ENCODE assay signal across 23 cellular contexts in genomic region chr3:64293121-64293520, GRCh38.
DNase-seq lines count a peak whose midpoint lies in the region; ATAC-seq and TF ChIP-seq lines count a peak whose summit lies in the region.
"Had no signal": no experiment of that assay in that cellular context is flagged by ENCODE, and none has a peak within 500 bp of the region (broad histone marks: within the 10 kb centered on the region; RNA-seq: fewer than 3 reads in every experiment).

No MANE protein-coding gene starts in this region.

- H4K20me1 ChIP-seq in IMR-90 (ENCODE audit: insufficient read depth, low read length): no peaks in the 10 kb centered on the region
- H4K20me1 ChIP-seq: BLaER1 treated with 17β-estradiol and CSF1 and Interleukin-3, amounts not matched to agents 10 nM and 100 nM had no signal

- no peak for TF ChIP-seq RAD21 in IMR-90 (IDR thresholded peaks at IDR 0.05; ENCODE audit: low read length)

- no TSS peak for BruUV-seq in IMR-90 (replicated peaks; lab: Mats Ljungman, UMichigan)

- no peak for TF ChIP-seq POLR2A in IMR-90 (IDR thresholded peaks at IDR 0.05; ENCODE audit: low read depth, low read length)
- TF ChIP-seq POLR2A in vagina (IDR thresholded peaks at IDR 0.05): no peak

- TF ChIP-seq CTCF in IMR-90 (conservative IDR thresholded peaks at IDR 0.05; ENCODE audit: low read depth, low read length): no peak
- no peak for TF ChIP-seq CTCF in vagina (IDR thresholded peaks at IDR 0.05)
- TF ChIP-seq CTCF in left ventricle myocardium inferior (IDR thresholded peaks at IDR 0.05; ENCODE audit: borderline replicate concordance): no peak

- intact Hi-C loops in IMR-90 (cut with micrococcal nuclease): no loop called here
- intact Hi-C loops in vagina (cut with DNase I): no loop called here
- intact Hi-C loops in left ventricle myocardium inferior (cut with micrococcal nuclease): no loop called here

- POLR2A ChIA-PET in IMR-90 (lab: Charles Lee; ENCODE audit: unreplicated experiment): no interaction called here

- no peak overlapping the region for H4K8ac ChIP-seq in IMR-90 (ENCODE audit: low read depth in 2 of 2, low read length in 2 of 2)

- no peak for ATAC-seq in IMR-90 (ENCODE audit: low read depth)
- ATAC-seq in SK-N-SH treated with all-trans-retinoic acid at 6 μM for 48 hours: no peak
- ATAC-seq in HG03460 (IDR thresholded peaks at IDR 0.05; ENCODE audit: unreplicated experiment): no peak
- ATAC-seq: A549; CD8-positive, alpha-beta T cell; GM12878 had no signal

- H3K4me2 ChIP-seq in IMR-90 (ENCODE audit: low read depth, low read length): no peak overlapping the region
- H3K4me2 ChIP-seq: A549; BLaER1 treated with 17β-estradiol and CSF1 and Interleukin-3, amounts not matched to agents 10 nM and 100 nM had no signal

- no peak overlapping the region for H2BK15ac ChIP-seq in IMR-90 (ENCODE audit: low read depth, low read length)

- no peak overlapping the region for H2BK5ac ChIP-seq in IMR-90 (ENCODE audit: low read depth, low read length, poor library complexity, severe bottlenecking)

- no peak overlapping the region for H3K18ac ChIP-seq in IMR-90 (ENCODE audit: low read depth, low read length)

- H3K79me1 ChIP-seq in IMR-90 (ENCODE audit: low read depth in 1 of 2, low read length in 2 of 2): peaks cover 0 to 11% of the 10 kb centered on the region in 2 experiments; a peak in 2 of 4 replicates

- CTCF ChIA-PET in IMR-90 (lab: Yijun Ruan, JAX): interaction anchor here (0.5 kb wide), 1 partner anchor 931 kb away, joined by 3 read pairs; no protein-coding TSS in a partner anchor

- no peak overlapping the region for H2BK120ac ChIP-seq in IMR-90 (ENCODE audit: low read depth, low read length)

- WGBS in IMR-90 (ENCODE audit: extremely low coverage in 2 of 2, insufficient read length in 1 of 2), 2 experiments: 100% methylated on average over 3 of the region's 9 CpGs; no CpG with 5 or more reads in 1 of the 2 experiments

- DNase-seq in IMR-90 (no peak), occipital lobe (lab: John Stamatoyannopoulos, UW) (peak; percentile 31), vagina (ENCODE audit: extremely low spot score in 2 of 2) (no peak), left ventricle myocardium inferior (no peak)
- DNase-seq: AML-193; Caco-2; CD4-positive, alpha-beta T cell; CD8-positive, alpha-beta T cell; DMS 273 treated with DMSO at 0.1 percent for 48 hours; DMS153; DMS53; DMS79; DND-41; EL; GDM1 had no signal

- H4K91ac ChIP-seq in IMR-90 (ENCODE audit: insufficient read depth, low read depth, low read length): no peak overlapping the region

- peak overlapping the region; percentile 54 for H3K4ac ChIP-seq in IMR-90 (ENCODE audit: low read depth, low read length)

- no peaks in the 10 kb centered on the region for H3K27me3 ChIP-seq in IMR-90 (ENCODE audit: control insufficient read depth, insufficient read depth, low read length)
- no peaks in the 10 kb centered on the region for H3K27me3 ChIP-seq in stomach smooth muscle (ENCODE audit: control insufficient read depth in 1 of 2, insufficient read depth in 2 of 2, low read length in 2 of 2)
- no peaks in the 10 kb centered on the region for H3K27me3 ChIP-seq in vagina
- no peaks in the 10 kb centered on the region for H3K27me3 ChIP-seq in left ventricle myocardium inferior (ENCODE audit: low read depth)
- H3K27me3 ChIP-seq: BLaER1 treated with 17β-estradiol and CSF1 and Interleukin-3, amounts not matched to agents 10 nM and 100 nM had no signal

- no peak overlapping the region for H3K4me3 ChIP-seq in IMR-90 (ENCODE audit: insufficient read depth, low read depth, low read length)
- H3K4me3 ChIP-seq in stomach smooth muscle (ENCODE audit: low read length in 2 of 2): no peak overlapping the region
- no peak overlapping the region for H3K4me3 ChIP-seq in vagina
- no peak overlapping the region for H3K4me3 ChIP-seq in left ventricle myocardium inferior
- H3K4me3 ChIP-seq: A549; BLaER1 treated with 17β-estradiol and CSF1 and Interleukin-3, amounts not matched to agents 10 nM and 100 nM; GM12878 had no signal

- H3K27ac ChIP-seq in IMR-90 (ENCODE audit: insufficient read depth, low read length) (no peak overlapping the region), stomach smooth muscle (ENCODE audit: low read length) (peak overlapping the region; percentile 13), vagina (peak overlapping the region; percentile 70), left ventricle myocardium inferior (replicated peaks) (no peak overlapping the region)
- H3K27ac ChIP-seq: 22Rv1; BLaER1 treated with 17β-estradiol and CSF1 and Interleukin-3, amounts not matched to agents 10 nM and 100 nM; C4-2B had no signal

- H3K9me1 ChIP-seq in IMR-90 (ENCODE audit: insufficient read depth, low read length): peaks cover 13% of the 10 kb centered on the region

- H2BK20ac ChIP-seq in IMR-90 (ENCODE audit: low read depth, low read length): no peak overlapping the region

- H3K36me3 ChIP-seq in IMR-90 (ENCODE audit: control insufficient read depth, insufficient read depth, low read length): no peaks in the 10 kb centered on the region
- H3K36me3 ChIP-seq in stomach smooth muscle (ENCODE audit: control insufficient read depth in 2 of 2, insufficient read depth in 2 of 2, low read length in 2 of 2): no peaks in the 10 kb centered on the region
- no peaks in the 10 kb centered on the region for H3K36me3 ChIP-seq in vagina
- no peaks in the 10 kb centered on the region for H3K36me3 ChIP-seq in left ventricle myocardium inferior
- H3K36me3 ChIP-seq: BLaER1 treated with 17β-estradiol and CSF1 and Interleukin-3, amounts not matched to agents 10 nM and 100 nM had no signal

- H3K4me1 ChIP-seq in IMR-90 (ENCODE audit: control insufficient read depth, insufficient read depth, low read length): peaks cover 9% of the 10 kb centered on the region
- peaks cover 3% of the 10 kb centered on the region for H3K4me1 ChIP-seq in stomach smooth muscle (ENCODE audit: control insufficient read depth, insufficient read depth, low read length)
- H3K4me1 ChIP-seq in vagina: peaks cover 33% of the 10 kb centered on the region
- H3K4me1 ChIP-seq in left ventricle myocardium inferior: no peaks in the 10 kb centered on the region
- H3K4me1 ChIP-seq: Caco-2 had no signal

- H3K23ac ChIP-seq in IMR-90 (ENCODE audit: low read depth, low read length): no peak overlapping the region

- dilution Hi-C loops in IMR-90 (cut with HindIII; ENCODE audit: low sequenced_read_pairs, unreplicated experiment): no loop called here

- no peak overlapping the region for H3K9ac ChIP-seq in IMR-90 (ENCODE audit: low read depth, low read length)
- no peak overlapping the region for H3K9ac ChIP-seq in stomach smooth muscle (ENCODE audit: low read length in 2 of 2)
- H3K9ac ChIP-seq: BLaER1 treated with 17β-estradiol and CSF1 and Interleukin-3, amounts not matched to agents 10 nM and 100 nM had no signal

- no peak overlapping the region for H2AK9ac ChIP-seq in IMR-90 (replicated peaks; ENCODE audit: low read depth, low read length, poor library complexity)

- no peak overlapping the region for H3K14ac ChIP-seq in IMR-90 (replicated peaks; ENCODE audit: low read depth, low read length)

- in situ Hi-C loops in IMR-90 (cut with MboI; ENCODE audit: low sequenced_read_pairs): no loop called here

- no peak overlapping the region for H2AFZ ChIP-seq in IMR-90 (replicated peaks; ENCODE audit: low read length, poor library complexity)

- H4K5ac ChIP-seq in IMR-90 (ENCODE audit: low read depth, low read length): no peak overlapping the region

- peak overlapping the region; percentile 36; the same call in 1 of the 2 replicates for H2AK5ac ChIP-seq in IMR-90 (ENCODE audit: low read depth, low read length)

- H3K9me3 ChIP-seq in IMR-90 (ENCODE audit: control insufficient read depth, insufficient read depth, low read length): peaks cover 4% of the 10 kb centered on the region
- peaks cover 6 to 9% of the 10 kb centered on the region in 2 donors for H3K9me3 ChIP-seq in stomach smooth muscle (ENCODE audit: control insufficient read depth in 2 of 2, low read length in 2 of 2)
- H3K9me3 ChIP-seq in vagina: no peaks in the 10 kb centered on the region
- H3K9me3 ChIP-seq in left ventricle myocardium inferior (replicated peaks): peaks cover 20% of the 10 kb centered on the region
- H3K9me3 ChIP-seq: Caco-2 had no signal

- H3K56ac ChIP-seq in IMR-90 (ENCODE audit: extremely low read depth, insufficient read depth, low read length): no peak overlapping the region

TF ChIP-seq in IMR-90, 13 proteins besides CTCF, POLR2A, EP300 and RAD21 (continues in another document):
- TF ChIP-seq MAFK (IDR thresholded peaks at IDR 0.05; ENCODE audit: low read depth, low read length): no peak
- TF ChIP-seq ELK1 (IDR thresholded peaks at IDR 0.05; ENCODE audit: borderline replicate concordance, low read depth, low read length): no peak
- TF ChIP-seq NFE2L2 (IDR thresholded peaks at IDR 0.05; ENCODE audit: low read depth, low read length): no peak
- no peak for TF ChIP-seq RCOR1 (IDR thresholded peaks at IDR 0.05; ENCODE audit: insufficient replicate concordance, low read length)
- no peak for TF ChIP-seq SMC3 (IDR thresholded peaks at IDR 0.05; ENCODE audit: low read depth, low read length)

TF ChIP-seq in SK-N-SH treated with all-trans-retinoic acid at 6 μM for 48 hours, 23 proteins besides CTCF, POLR2A, EP300 and RAD21 (continues in another document):
- TF ChIP-seq ZFP3 (CRISPR knock-in tag; IDR thresholded peaks at IDR 0.05) (no peak), ARNTL (CRISPR knock-in tag; IDR thresholded peaks at IDR 0.05; ENCODE audit: borderline replicate concordance, low read depth) (no peak), CSRNP3 (CRISPR knock-in tag; IDR thresholded peaks at IDR 0.05) (no peak), RARB (CRISPR knock-in tag; IDR thresholded peaks at IDR 0.05) (no peak), GLIS3 (CRISPR knock-in tag; IDR thresholded peaks at IDR 0.05) (no peak)

Comparison
In these comparisons a context has a peak if more than half of its experiments do, and no peak if none do; other contexts are left out.
1. H3K27ac ChIP-seq: peak in stomach smooth muscle (single experiment) and vagina (single experiment); none in IMR-90 (single experiment) and left ventricle myocardium inferior (single experiment).